9 cellular contexts compared by ENCODE assay signal in the genomic region with DNA sequence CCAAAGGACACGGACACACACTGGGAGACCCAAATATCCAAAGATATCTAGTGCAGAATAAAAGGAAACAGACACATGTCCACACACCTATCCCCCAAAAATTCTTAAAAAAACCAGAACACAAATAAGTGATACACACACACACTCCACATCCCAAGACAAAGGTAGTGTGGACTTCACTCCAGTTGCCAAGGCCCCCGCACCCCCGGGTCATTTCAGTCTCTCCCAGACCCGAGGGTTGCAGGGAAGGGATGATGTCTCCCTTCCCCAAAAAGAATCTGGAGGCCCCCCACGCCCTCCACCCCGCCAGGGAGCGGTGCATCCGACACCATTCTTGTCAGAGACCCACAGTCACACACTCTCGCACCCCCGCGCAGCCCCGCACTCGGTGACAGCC. TPM values are rescaled to one million over a fixed set of nuclear protein-coding genes. Genes with fewer than 3 reads are reported as not detected.
A peak's percentile ranks its signal among the peaks of the same experiment; 100 is the strongest.
DNase-seq lines count a peak whose midpoint lies in the region; ATAC-seq and TF ChIP-seq lines count a peak whose summit lies in the region.
"Had no signal": no experiment of that assay in that cellular context is flagged by ENCODE, and none has a peak within 500 bp of the region (broad histone marks: within the 10 kb centered on the region; RNA-seq: fewer than 3 reads in every experiment).

No MANE protein-coding gene starts in this region.

- intact Hi-C loops in transverse colon (cut with DNase I; ENCODE audit: low total_unique reads), result no loop called here

- no peak for TF ChIP-seq POLR2A in transverse colon (IDR thresholded peaks at IDR 0.05)

- H3K4me1 ChIP-seq in iPS-18a (ENCODE audit: control insufficient read depth, low read depth, low read length) (peaks cover 17% of the 10 kb centered on the region), transverse colon (peaks cover 10 to 20% (median 15%) of the 10 kb centered on the region in 4 donors)

- H3K9me3 Mint-ChIP-seq in activated naive CD4-positive, alpha-beta T cell treated with anti-CD3 and anti-CD28 coated beads, Interleukin-2, amount 50 U/mL, for 24 hours, result no peaks in the 10 kb centered on the region
- no peaks in the 10 kb centered on the region for H3K9me3 Mint-ChIP-seq in activated T-helper 17 cell treated with anti-CD3 and anti-CD28 coated beads, Interleukin-2, amount 50 U/mL, for 72 hours

- TF ChIP-seq EP300 in transverse colon (IDR thresholded peaks at IDR 0.05; ENCODE audit: low read depth), result no peak

- H3K4me3 ChIP-seq in iPS-18a (ENCODE audit: low read length) (peak overlapping the region; percentile 67), transverse colon (peak overlapping the region in 3 of 4 donors; percentile 9 to 36 (median 30))

- peaks cover 29% of the 10 kb centered on the region for H3K4me1 Mint-ChIP-seq in activated naive CD4-positive, alpha-beta T cell treated with anti-CD3 and anti-CD28 coated beads, Interleukin-2, amount 50 U/mL, for 24 hours
- peaks cover 19% of the 10 kb centered on the region for H3K4me1 Mint-ChIP-seq in activated T-helper 17 cell treated with anti-CD3 and anti-CD28 coated beads, Interleukin-2, amount 50 U/mL, for 72 hours

- in situ Hi-C loops in transverse colon (cut with MboI; ENCODE audit: low pct_ligation_motif_present in 1 of 4, low pct_unique_long_range_greater_than_20kb in 1 of 4, low sequenced_read_pairs in 3 of 4), result loop anchor here in 1 of 4 donors (25.0 kb wide), 1 partner anchor 336 kb away; no protein-coding TSS in a partner anchor

- no peak for TF ChIP-seq CTCF in transverse colon (IDR thresholded peaks at IDR 0.05)

- H3K27me3 ChIP-seq in iPS-18a (ENCODE audit: control insufficient read depth, insufficient read depth, low read length) (no peaks in the 10 kb centered on the region), transverse colon (peaks cover 82% of the 10 kb centered on the region)

- H3K27me3 Mint-ChIP-seq in activated naive CD4-positive, alpha-beta T cell treated with anti-CD3 and anti-CD28 coated beads, Interleukin-2, amount 50 U/mL, for 24 hours, result peaks cover 44% of the 10 kb centered on the region
- H3K27me3 Mint-ChIP-seq in activated T-helper 17 cell treated with anti-CD3 and anti-CD28 coated beads, Interleukin-2, amount 50 U/mL, for 72 hours, result peaks cover 49% of the 10 kb centered on the region

- H3K4me3 Mint-ChIP-seq in activated naive CD4-positive, alpha-beta T cell treated with anti-CD3 and anti-CD28 coated beads, Interleukin-2, amount 50 U/mL, for 24 hours, result peak overlapping the region; percentile 27
- H3K4me3 Mint-ChIP-seq in activated T-helper 17 cell treated with anti-CD3 and anti-CD28 coated beads, Interleukin-2, amount 50 U/mL, for 72 hours, result peak overlapping the region; percentile 15

- H3K9me3 ChIP-seq in iPS-18a (ENCODE audit: control insufficient read depth, low read depth, low read length) (no peaks in the 10 kb centered on the region), transverse colon (no peaks in the 10 kb centered on the region)

- no peaks in the 10 kb centered on the region for H3K36me3 ChIP-seq in iPS-18a (ENCODE audit: control insufficient read depth, low read depth, low read length)
- H3K36me3 ChIP-seq in transverse colon, result no peaks in the 10 kb centered on the region

- no peak overlapping the region for H3K27ac Mint-ChIP-seq in activated naive CD4-positive, alpha-beta T cell treated with anti-CD3 and anti-CD28 coated beads, Interleukin-2, amount 50 U/mL, for 24 hours
- no peak overlapping the region for H3K27ac Mint-ChIP-seq in activated T-helper 17 cell treated with anti-CD3 and anti-CD28 coated beads, Interleukin-2, amount 50 U/mL, for 72 hours

- no peak for DNase-seq in activated naive CD4-positive, alpha-beta T cell (lab: John Stamatoyannopoulos, UW)
- no peak for DNase-seq in transverse colon
- DNase-seq in UCSD-AML1 (lab: John Stamatoyannopoulos, UW; ENCODE audit: unreplicated experiment), result no peak
- DNase-seq: NK-92 treated with Interleukin-12 subunit alpha and Interleukin-12 subunit beta, amount 100 ng/mL, for 24 hours had no signal

- H3K9ac ChIP-seq in iPS-18a (ENCODE audit: low read length), result peak overlapping the region; percentile 30

- no peak for ATAC-seq in activated T-helper 17 cell treated with anti-CD3 and anti-CD28 coated beads, Interleukin-2, amount 50 U/mL, for 72 hours (replicated peaks)
- no peak for ATAC-seq in HG02588 (IDR thresholded peaks at IDR 0.05; ENCODE audit: unreplicated experiment)
- no peak for ATAC-seq in GM21447 (IDR thresholded peaks at IDR 0.05; ENCODE audit: unreplicated experiment)

- H3K36me3 Mint-ChIP-seq in activated naive CD4-positive, alpha-beta T cell treated with anti-CD3 and anti-CD28 coated beads, Interleukin-2, amount 50 U/mL, for 24 hours, result no peaks in the 10 kb centered on the region
- peaks cover 6% of the 10 kb centered on the region for H3K36me3 Mint-ChIP-seq in activated T-helper 17 cell treated with anti-CD3 and anti-CD28 coated beads, Interleukin-2, amount 50 U/mL, for 72 hours (ENCODE audit: low read depth)

- H3K27ac ChIP-seq in iPS-18a (ENCODE audit: low read length) (no peak overlapping the region), transverse colon (no peak overlapping the region)

- WGBS in transverse colon (ENCODE audit: low coverage in 1 of 2), 2 donors, result 7 to 24% methylated on average over 4 to 11 of the region's 13 CpGs

RNA-seq across cellular contexts. Expression of gene DPF1, which starts 0.4 kb away (rescaled TPM):
- 1 to 10 TPM in 1 of 2 donors, not detected in 1; 1.1 TPM for total RNA-seq in activated T-helper 17 cell treated with anti-CD3 and anti-CD28 coated beads, Interleukin-2, amount 50 U/mL, for 72 hours
- not detected for total RNA-seq in transverse colon

RNA-seq across cellular contexts. Expression of gene PPP1R14A, which starts 32.6 kb away (rescaled TPM):
- total RNA-seq in activated T-helper 17 cell treated with anti-CD3 and anti-CD28 coated beads, Interleukin-2, amount 50 U/mL, for 72 hours, result not detected
- 100 to 1,000 TPM in 2 of 4 donors, 10 to 100 TPM in 2; 41.5 to 116 (median 80.0) TPM for total RNA-seq in transverse colon

RNA-seq across cellular contexts. Expression of gene SPINT2, which starts 40.8 kb away (rescaled TPM):
- total RNA-seq in activated T-helper 17 cell treated with anti-CD3 and anti-CD28 coated beads, Interleukin-2, amount 50 U/mL, for 72 hours, result 10 to 100 TPM; 21.3 to 56.6 TPM
- 1,000 to 10,000 TPM in 2 of 4 donors, 100 to 1,000 TPM in 2; 396 to 1,376 (median 946) TPM for total RNA-seq in transverse colon

Comparison
In these comparisons a context has a peak if more than half of its experiments do, and no peak if none do; other contexts are left out.
1. RNA of gene PPP1R14A, which starts 32.6 kb away (total RNA-seq): 41.5 to 116 TPM in transverse colon; not detected in activated T-helper 17 cell treated with anti-CD3 and anti-CD28 coated beads, Interleukin-2, amount 50 U/mL, for 72 hours; every median in the first group is over 10 times any median in the second.
2. RNA of gene SPINT2, which starts 40.8 kb away (total RNA-seq): 396 to 1,376 TPM in transverse colon; 21.3 to 56.6 TPM in activated T-helper 17 cell treated with anti-CD3 and anti-CD28 coated beads, Interleukin-2, amount 50 U/mL, for 72 hours; every median in the first group is over 4 times any median in the second.